Comparison of ENCODE assay signal across 8 cellular contexts in genomic region chr2:65031341-65032015, GRCh38. TPM values are rescaled to one million over a fixed set of nuclear protein-coding genes. Genes with fewer than 3 reads are reported as not detected.
DNase-seq lines count a peak whose midpoint lies in the region; ATAC-seq and TF ChIP-seq lines count a peak whose summit lies in the region.

No MANE protein-coding gene starts in this region.

- H3K9me3 ChIP-seq in SK-N-MC (ENCODE audit: low read depth, low read length), result no peaks in the 10 kb centered on the region
- no peaks in the 10 kb centered on the region for H3K9me3 ChIP-seq in ascending aorta

- H3K4me3 ChIP-seq in SK-N-MC, result peak overlapping the region; percentile 1; the same call in 1 of the 2 replicates
- no peak overlapping the region for H3K4me3 ChIP-seq in ascending aorta

- H3K27ac ChIP-seq in SK-N-MC, result no peak overlapping the region
- no peak overlapping the region for H3K27ac ChIP-seq in ascending aorta

- ATAC-seq in GM18520 (IDR thresholded peaks at IDR 0.05; ENCODE audit: unreplicated experiment) (peak; percentile 26), GM21576 (IDR thresholded peaks at IDR 0.05; ENCODE audit: unreplicated experiment) (no peak)

- H3K36me3 ChIP-seq in SK-N-MC (ENCODE audit: insufficient read depth, low read length) (no peaks in the 10 kb centered on the region), ascending aorta (no peaks in the 10 kb centered on the region)

- H3K9ac ChIP-seq in SK-N-MC (ENCODE audit: insufficient read length), result no peak overlapping the region

- intact Hi-C loops in ascending aorta (cut with DNase I), result no loop called here

- peaks cover 0 to 7% of the 10 kb centered on the region in 2 donors for H3K4me1 ChIP-seq in ascending aorta

- DNase-seq in HuH-7 (ENCODE audit: low spot score), result peak; percentile 72
- no peak for DNase-seq in SK-N-MC (ENCODE audit: low read depth, low spot score)
- DNase-seq in medulla oblongata (ENCODE audit: extremely low spot score), result peak; percentile 61
- no peak for DNase-seq in activated CD8-positive, alpha-beta memory T cell treated with anti-CD3 and anti-CD28 coated beads, Interleukin-2, amount 50 U/mL, for 48 hours
- DNase-seq in NCI-H128 (lab: John Stamatoyannopoulos, UW; ENCODE audit: unreplicated experiment), result no peak
- no peak for DNase-seq in ascending aorta (ENCODE audit: low spot score in 2 of 2)

- no peaks in the 10 kb centered on the region for H3K27me3 ChIP-seq in ascending aorta

- TF ChIP-seq CTCF in ascending aorta (IDR thresholded peaks at IDR 0.05), result no peak

RNA-seq across cellular contexts. Expression of gene CEP68, which starts 24.7 kb away (rescaled TPM):
- total RNA-seq in ascending aorta, result 30.8 TPM

RNA-seq across cellular contexts. Expression of gene SLC1A4, which starts 42.3 kb away (rescaled TPM):
- total RNA-seq in ascending aorta, result 19.5 TPM

Comparison
In these comparisons a context has a peak if more than half of its experiments do, and no peak if none do; other contexts are left out.
1. DNase-seq: peak in HuH-7 (single experiment) and medulla oblongata (single experiment); none in SK-N-MC (single experiment), activated CD8-positive, alpha-beta memory T cell treated with anti-CD3 and anti-CD28 coated beads, Interleukin-2, amount 50 U/mL, for 48 hours (single experiment), NCI-H128 (single experiment) and ascending aorta (0 of 2).